In genomic region chr9:4986783-4987182, GRCh38 we compare ENCODE assay signal across 10 cellular contexts. TPM values are rescaled to one million over a fixed set of nuclear protein-coding genes. Genes with fewer than 3 reads are reported as not detected.
DNase-seq lines count a peak whose midpoint lies in the region; ATAC-seq and TF ChIP-seq lines count a peak whose summit lies in the region.
"Had no signal": no experiment of that assay in that cellular context is flagged by ENCODE, and none has a peak within 500 bp of the region (broad histone marks: within the 10 kb centered on the region; RNA-seq: fewer than 3 reads in every experiment).

No MANE protein-coding gene starts in this region.

- 52 to 62% methylated on average over 4 of the region's 4 CpGs for WGBS in testis, 2 donors

- TF ChIP-seq CTCF in WI38 (IDR thresholded peaks at IDR 0.05; ENCODE audit: low read depth, low read length): no peak
- TF ChIP-seq CTCF in foreskin fibroblast (IDR thresholded peaks at IDR 0.05; ENCODE audit: low read depth, low read length): no peak
- TF ChIP-seq CTCF in testis (IDR thresholded peaks at IDR 0.05): no peak

- intact Hi-C loops in testis (cut with DNase I; ENCODE audit: low total_unique reads): loop anchor here (10.0 kb wide), 1 partner anchor 52 kb away; no protein-coding TSS in a partner anchor

- H3K4me1 ChIP-seq in testis: peaks cover 18% of the 10 kb centered on the region

- no peaks in the 10 kb centered on the region for H3K27me3 ChIP-seq in testis

- ATAC-seq in HG02885 (IDR thresholded peaks at IDR 0.05; ENCODE audit: poor library complexity, unreplicated experiment): no peak

- H3K9me3 Mint-ChIP-seq in activated T-cell treated with anti-CD3 and anti-CD28 coated beads, Interleukin-2, amount 50 U/mL, for 24 hours: no peaks in the 10 kb centered on the region
- H3K9me3 Mint-ChIP-seq: neural crest cell had no signal

- H3K27ac Mint-ChIP-seq in activated T-cell treated with anti-CD3 and anti-CD28 coated beads, Interleukin-2, amount 50 U/mL, for 24 hours: peak overlapping the region; percentile 94

- no peaks in the 10 kb centered on the region for H3K27me3 Mint-ChIP-seq in activated T-cell treated with anti-CD3 and anti-CD28 coated beads, Interleukin-2, amount 50 U/mL, for 24 hours

- no peak overlapping the region for H3K27ac ChIP-seq in testis

- peak overlapping the region; percentile 81 for H3K4me3 ChIP-seq in WI38 (ENCODE audit: low read depth, low read length)
- H3K4me3 ChIP-seq in foreskin fibroblast (ENCODE audit: low read depth in 1 of 2, low read length in 2 of 2): peak overlapping the region; percentile 75 to 76
- H3K4me3 ChIP-seq in testis: peak overlapping the region; percentile 0 to 82

- peaks cover 44% of the 10 kb centered on the region for H3K4me1 Mint-ChIP-seq in activated T-cell treated with anti-CD3 and anti-CD28 coated beads, Interleukin-2, amount 50 U/mL, for 24 hours (ENCODE audit: low read depth)

- DNase-seq in activated T-cell treated with anti-CD3 and anti-CD28 coated beads, Interleukin-2, amount 50 U/mL, for 24 hours: no peak
- no peak for DNase-seq in activated T-cell treated with anti-CD3 and anti-CD28 coated beads, Interleukin-2, amount 50 U/mL, for 1 hour
- no peak for DNase-seq in foreskin fibroblast
- no peak for DNase-seq in testis
- no peak for DNase-seq in activated effector memory CD4-positive, alpha-beta T cell treated with Interleukin-2 at 50 U/mL for 16 hours
- DNase-seq in A172 (ENCODE audit: low spot score): no peak
- DNase-seq: activated CD4-positive, alpha-beta T cell treated with anti-CD3 and anti-CD28 coated beads for 48 hours had no signal

- peaks cover 29% of the 10 kb centered on the region for H3K36me3 Mint-ChIP-seq in activated T-cell treated with anti-CD3 and anti-CD28 coated beads, Interleukin-2, amount 50 U/mL, for 24 hours (ENCODE audit: low read depth)

- TF ChIP-seq POLR2A in testis (IDR thresholded peaks at IDR 0.05): no peak

- no peaks in the 10 kb centered on the region for H3K36me3 ChIP-seq in testis (ENCODE audit: low read depth, missing control alignments)

- H3K4me3 Mint-ChIP-seq in activated T-cell treated with anti-CD3 and anti-CD28 coated beads, Interleukin-2, amount 50 U/mL, for 24 hours: no peak overlapping the region

- H3K9me3 ChIP-seq in testis: no peaks in the 10 kb centered on the region

RNA-seq across cellular contexts. Expression of gene JAK2, which starts 1.7 kb away (rescaled TPM):
- total RNA-seq in testis: 10 to 100 TPM; 24.1 to 25.5 TPM
- polyA plus RNA-seq in testis (ENCODE audit: insufficient read depth, low read depth, low replicate concordance): 14.0 TPM
- 5.0 and 10.8 TPM in 2 replicates for total RNA-seq in A172 (2014; rRNA removed; shearing (Covaris generic))
